8 cellular contexts compared by ENCODE assay signal in the genomic region with DNA sequence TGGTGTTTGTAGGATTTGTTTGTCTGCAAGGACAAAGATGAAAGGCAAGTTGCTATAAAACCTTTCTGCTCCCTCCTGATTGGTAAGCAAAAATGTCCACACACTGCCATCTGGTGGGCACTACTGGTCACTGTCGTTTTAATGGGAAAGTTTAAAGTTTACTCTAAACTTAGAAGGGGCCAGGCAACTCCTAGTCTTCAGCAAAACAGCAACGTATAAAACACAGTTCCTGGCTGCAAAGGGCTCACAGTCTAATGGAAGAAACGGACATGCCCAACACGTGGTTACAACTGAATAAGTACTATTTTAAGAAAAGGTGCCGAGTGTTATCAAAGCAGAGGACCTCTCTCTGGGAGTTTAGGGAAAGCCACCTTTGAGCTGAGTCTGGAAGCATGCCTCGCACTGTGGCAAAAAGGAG. TPM values are rescaled to one million over a fixed set of nuclear protein-coding genes. Genes with fewer than 3 reads are reported as not detected.
A peak's percentile ranks its signal among the peaks of the same experiment; 100 is the strongest.
DNase-seq lines count a peak whose midpoint lies in the region; ATAC-seq, FAIRE-seq and TF ChIP-seq lines count a peak whose summit lies in the region.

No MANE protein-coding gene starts in this region.

- no peaks in the 10 kb centered on the region for H3K27me3 ChIP-seq in left lung

- no peak overlapping the region for H3K27ac ChIP-seq in 22Rv1
- H3K27ac ChIP-seq in left lung, result no peak overlapping the region

- peak; percentile 90 for FAIRE-seq in GM12892 (lab: Jason Lieb, UNC)

- peaks cover 3% of the 10 kb centered on the region for H3K27me3 Mint-ChIP-seq in activated CD4-positive, alpha-beta T cell treated with anti-CD3 and anti-CD28 coated beads for 36 hours

- intact Hi-C loops in activated CD4-positive, alpha-beta T cell treated with anti-CD3 and anti-CD28 coated beads for 36 hours (cut with DNase I, micrococcal nuclease), result loop anchor here (1.0 to 10.0 kb wide), 9 partner anchors 185 to 1831 kb away; no protein-coding TSS in a partner anchor
- intact Hi-C loops in left lung (cut with DNase I), result loop anchor here in 1 of 2 donors (10.0 kb wide), 1 partner anchor 1403 kb away; the partner anchor contains the start of gene BCL6

- no peak overlapping the region for H3K4me3 ChIP-seq in choroid plexus epithelial cell (ENCODE audit: low read depth, low read length)
- H3K4me3 ChIP-seq in left lung, result no peak overlapping the region

- no peaks in the 10 kb centered on the region for H3K36me3 Mint-ChIP-seq in activated CD4-positive, alpha-beta T cell treated with anti-CD3 and anti-CD28 coated beads for 36 hours (ENCODE audit: low read depth)

- H3K4me1 ChIP-seq in left lung, result peaks cover 0 to 28% of the 10 kb centered on the region in 2 donors

- H3K4me1 Mint-ChIP-seq in activated CD4-positive, alpha-beta T cell treated with anti-CD3 and anti-CD28 coated beads for 36 hours, result peaks cover 17% of the 10 kb centered on the region

- peak; percentile 86 for TF ChIP-seq CTCF in 22Rv1 (IDR thresholded peaks at IDR 0.05)
- peak; percentile 80 for TF ChIP-seq CTCF in choroid plexus epithelial cell (conservative IDR thresholded peaks at IDR 0.05; ENCODE audit: low read depth, low read length)
- peak; percentile 65 to 76 for TF ChIP-seq CTCF in left lung (IDR thresholded peaks at IDR 0.05)

- no peaks in the 10 kb centered on the region for H3K9me3 ChIP-seq in left lung

- ATAC-seq in HG02973 (IDR thresholded peaks at IDR 0.05; ENCODE audit: unreplicated experiment), result peak; percentile 91
- ATAC-seq in activated CD4-positive, alpha-beta T cell treated with anti-CD3 and anti-CD28 coated beads for 36 hours, result peak; percentile 66
- ATAC-seq in left lung, result peak; percentile 92

- no peak for TF ChIP-seq POLR2A in GM12892 (IDR thresholded peaks at IDR 0.05; ENCODE audit: low read depth, low read length)

- CTCF ChIA-PET in activated CD4-positive, alpha-beta T cell treated with anti-CD3 and anti-CD28 coated beads for 36 hours (lab: Charles Lee), result interaction anchor here (0.7 to 1.9 kb wide), 10 partner anchors 10 to 1532 kb away, joined by 3 to 7 read pairs (median 4); no protein-coding TSS in a partner anchor

- POLR2A ChIA-PET in activated CD4-positive, alpha-beta T cell treated with anti-CD3 and anti-CD28 coated beads for 36 hours (lab: Charles Lee), result no interaction called here

- no peak overlapping the region for H3K4me3 Mint-ChIP-seq in activated CD4-positive, alpha-beta T cell treated with anti-CD3 and anti-CD28 coated beads for 36 hours

- H3K9me3 Mint-ChIP-seq in activated CD4-positive, alpha-beta T cell treated with anti-CD3 and anti-CD28 coated beads for 36 hours (ENCODE audit: low read depth), result no peaks in the 10 kb centered on the region

- no peaks in the 10 kb centered on the region for H3K36me3 ChIP-seq in left lung

- no peak overlapping the region for H3K27ac Mint-ChIP-seq in activated CD4-positive, alpha-beta T cell treated with anti-CD3 and anti-CD28 coated beads for 36 hours

- DNase-seq in GM12892 (ENCODE audit: insufficient read length) (no peak), NCI-H2196 (lab: John Stamatoyannopoulos, UW; ENCODE audit: unreplicated experiment) (peak; percentile 79), choroid plexus epithelial cell (ENCODE audit: low read depth) (peak; percentile 80), left lung (peak in 1 of 2 donors; percentile 44)
- peak; percentile 81 for DNase-seq in activated CD4-positive, alpha-beta T cell treated with anti-CD3 and anti-CD28 coated beads for 36 hours
- DNase-seq in stimulated activated CD4-positive, alpha-beta T cell treated with anti-CD3 and anti-CD28 coated beads, Interleukin-4, amount 100 ng/mL, for 4 hours, result peak; percentile 54 to 64

RNA-seq across cellular contexts. Expression of gene TPRG1, which starts 23.7 kb away (rescaled TPM):
- polyA plus RNA-seq in GM12892 (2012; ENCODE audit: missing spikeins), result 27.1 TPM
- total RNA-seq in activated CD4-positive, alpha-beta T cell treated with anti-CD3 and anti-CD28 coated beads for 36 hours, result 10 to 100 TPM; 11.6 to 11.9 TPM
- total RNA-seq in left lung, result 10 to 100 TPM in 1 of 2 donors, 1 to 10 TPM in 1; 5.0 to 12.8 TPM
